Comparison of ENCODE assay signal across 10 cellular contexts in the genomic region with DNA sequence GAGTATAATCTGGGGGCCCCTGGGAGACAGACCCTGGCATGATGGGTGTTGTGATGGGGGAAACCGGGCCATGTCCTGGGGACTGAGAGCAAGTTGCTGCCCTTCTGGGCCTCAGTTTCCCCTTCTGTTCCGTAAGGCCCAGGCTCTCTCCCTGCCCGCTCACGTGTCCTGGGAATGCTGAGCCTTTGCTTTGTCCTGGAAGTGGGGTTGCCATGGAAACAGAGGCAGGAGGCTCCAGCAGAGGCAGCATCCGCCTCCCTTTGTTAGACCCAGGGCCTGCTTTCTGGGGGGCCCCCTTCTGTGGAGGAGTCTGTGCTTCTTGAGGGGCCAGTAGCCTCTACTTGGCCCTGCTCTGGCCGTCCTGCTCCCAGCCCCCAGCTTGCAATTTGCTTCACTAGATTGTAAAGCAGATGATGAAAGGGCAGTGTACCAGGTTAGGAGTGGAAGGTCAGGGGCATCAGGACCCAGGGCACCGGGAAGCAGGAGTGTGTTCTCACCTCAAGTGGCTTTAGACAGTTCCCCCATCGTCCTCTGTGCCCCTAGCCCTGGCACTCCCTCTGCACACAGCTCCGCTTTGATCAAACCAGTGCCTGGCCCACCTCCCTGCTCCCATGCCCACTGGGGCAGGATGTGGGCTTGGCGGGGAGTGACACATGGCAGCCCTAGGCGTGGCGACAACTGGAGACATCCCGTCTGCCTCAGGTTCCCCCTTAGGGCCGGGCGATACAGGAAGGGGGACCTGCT.
A peak's percentile ranks its signal among the peaks of the same experiment; 100 is the strongest.
DNase-seq lines count a peak whose midpoint lies in the region; ATAC-seq, FAIRE-seq and TF ChIP-seq lines count a peak whose summit lies in the region.
"Had no signal": no experiment of that assay in that cellular context is flagged by ENCODE, and none has a peak within 500 bp of the region (broad histone marks: within the 10 kb centered on the region; RNA-seq: fewer than 3 reads in every experiment).

No MANE protein-coding gene starts in this region.

- H3K27me3 Mint-ChIP-seq in activated naive CD4-positive, alpha-beta T cell treated with anti-CD3 and anti-CD28 coated beads for 36 hours (ENCODE audit: low read depth): peaks cover 8% of the 10 kb centered on the region

- TF ChIP-seq EP300 in HepG2 (IDR thresholded peaks at IDR 0.05; ENCODE audit: low read depth in 2 of 2, low read length in 2 of 2) (no peak), HepG2 (CRISPR knock-in tag; IDR thresholded peaks at IDR 0.05; ENCODE audit: borderline replicate concordance) (no peak)

- ATAC-seq in HepG2: no peak
- ATAC-seq in right lobe of liver: no peak
- no peak for ATAC-seq in upper lobe of right lung
- no peak for ATAC-seq in left lobe of liver

- no peak overlapping the region for H3K27ac Mint-ChIP-seq in activated naive CD4-positive, alpha-beta T cell treated with anti-CD3 and anti-CD28 coated beads for 36 hours

- H3K79me2 ChIP-seq in HepG2 (ENCODE audit: insufficient read depth, low read length): no peaks in the 10 kb centered on the region
- H3K79me2 ChIP-seq in keratinocyte (ENCODE audit: control insufficient read depth, insufficient read depth, low read length): no peaks in the 10 kb centered on the region

- in situ Hi-C loops in HepG2 (cut with HindIII; ENCODE audit: extremely low pct_ligation_motif_present, low pct_unique_long_range_greater_than_20kb): loop anchor here (5.0 kb wide), 1 partner anchor 228 kb away; a partner anchor contains a TSS

- TF ChIP-seq RAD21 in HepG2 (CRISPR knock-in tag; IDR thresholded peaks at IDR 0.05): no peak

- H3K36me3 Mint-ChIP-seq in activated naive CD4-positive, alpha-beta T cell treated with anti-CD3 and anti-CD28 coated beads for 36 hours (ENCODE audit: low read depth): no peaks in the 10 kb centered on the region

- no peaks in the 10 kb centered on the region for H3K9me1 ChIP-seq in keratinocyte (ENCODE audit: control insufficient read depth, extremely low read depth, insufficient read depth, low read length)

- DNase-seq in HepG2 (ENCODE audit: low spot score): no peak
- DNase-seq in right lobe of liver: no peak
- DNase-seq in activated naive CD4-positive, alpha-beta T cell treated with anti-CD3 and anti-CD28 coated beads for 36 hours: peak; percentile 52
- DNase-seq in keratinocyte (ENCODE audit: low read depth, low spot score): no peak
- DNase-seq in upper lobe of right lung: no peak
- DNase-seq in medulla oblongata (ENCODE audit: extremely low spot score): no peak
- no peak for DNase-seq in left lobe of liver (ENCODE audit: low spot score)
- DNase-seq in HuH-7.5 (ENCODE audit: low spot score): no peak
- DNase-seq: NCI-H1694 had no signal

- H3K9ac ChIP-seq in HepG2 (ENCODE audit: insufficient read depth, low read depth, low read length): no peak overlapping the region
- H3K9ac ChIP-seq in keratinocyte (ENCODE audit: control insufficient read depth, extremely low read depth, insufficient read depth, low read length): no peak overlapping the region

- intact Hi-C loops in HepG2 (cut with micrococcal nuclease; ENCODE audit: unreplicated experiment) (no loop called here), right lobe of liver (cut with DNase I) (loop anchor here in 1 of 2 donors (10.0 kb wide), 2 partner anchors 230 to 560 kb away; a partner anchor contains a TSS), upper lobe of right lung (cut with DNase I) (loop anchor here (5.0 to 10.0 kb wide), 2 partner anchors 228 to 560 kb away; a partner anchor contains a TSS)
- intact Hi-C loops in activated naive CD4-positive, alpha-beta T cell treated with anti-CD3 and anti-CD28 coated beads for 36 hours (cut with micrococcal nuclease): loop anchor here (5.0 to 10.0 kb wide), 2 partner anchors 172 to 470 kb away; a partner anchor contains a TSS

- 46% methylated on average over 3 of the region's 15 CpGs for WGBS in HepG2 (ENCODE audit: low lambda C conversion rate)
- no CpG with 5 or more reads among the region's 15 CpGs for WGBS in right lobe of liver (ENCODE audit: insufficient coverage, low coverage, low lambda C conversion rate, missing lambda C conversion rate)

- FAIRE-seq in HepG2 (lab: Jason Lieb, UNC) (no peak), keratinocyte (lab: Jason Lieb, UNC) (no peak)

- H3K36me3 ChIP-seq in HepG2 (replicated peaks in 1 of 2; ENCODE audit: control insufficient read depth in 1 of 2, insufficient read depth in 2 of 2, low read length in 2 of 2) (no peaks in the 10 kb centered on the region), right lobe of liver (no peaks in the 10 kb centered on the region), keratinocyte (ENCODE audit: control insufficient read depth in 2 of 2, extremely low read depth in 1 of 2, insufficient read depth in 2 of 2, low read length in 2 of 2) (no peaks in the 10 kb centered on the region), upper lobe of right lung (no peaks in the 10 kb centered on the region)
- H3K36me3 ChIP-seq: BE2C had no signal

- H2AFZ ChIP-seq in HepG2 (ENCODE audit: low read length) (no peak overlapping the region), keratinocyte (ENCODE audit: control insufficient read depth, low read length) (peak overlapping the region; percentile 29)

- no TSS peak for BruUV-seq in HepG2 (replicated peaks; lab: Mats Ljungman, UMichigan)

- H3K4me3 Mint-ChIP-seq in activated naive CD4-positive, alpha-beta T cell treated with anti-CD3 and anti-CD28 coated beads for 36 hours: no peak overlapping the region

- H3K4me1 ChIP-seq in HepG2 (ENCODE audit: insufficient read depth, low read length): peaks cover 6% of the 10 kb centered on the region; the same call in 1 of the 2 replicates
- peaks cover 0 to 5% (median 0%) of the 10 kb centered on the region in 4 donors for H3K4me1 ChIP-seq in right lobe of liver
- H3K4me1 ChIP-seq in keratinocyte (ENCODE audit: control insufficient read depth, extremely low read depth, insufficient read depth, low read length): peaks cover 17% of the 10 kb centered on the region
- H3K4me1 ChIP-seq in upper lobe of right lung: peaks cover 4% of the 10 kb centered on the region
- H3K4me1 ChIP-seq: BE2C had no signal

- CTCF ChIA-PET in HepG2 (lab: Yijun Ruan, JAX; ENCODE audit: low intra/inter-chr PET ratio, low total read pairs): interaction anchor here (1.2 kb wide), 1 partner anchor 154 kb away, joined by 3 read pairs; no protein-coding TSS in a partner anchor
- CTCF ChIA-PET in activated naive CD4-positive, alpha-beta T cell treated with anti-CD3 and anti-CD28 coated beads for 36 hours (lab: Charles Lee): interaction anchor here (0.6 to 15.5 kb wide), 8 partner anchors 15 to 232 kb away, joined by 3 to 459 read pairs (median 4); a partner anchor contains a TSS

- H3K27ac ChIP-seq in HepG2 (ENCODE audit: extremely low read length, insufficient read depth, low read length): no peak overlapping the region
- no peak overlapping the region for H3K27ac ChIP-seq in right lobe of liver
- no peak overlapping the region for H3K27ac ChIP-seq in keratinocyte (ENCODE audit: control insufficient read depth, insufficient read depth, low read length)
- H3K27ac ChIP-seq in upper lobe of right lung: no peak overlapping the region

- H3K4me2 ChIP-seq in HepG2 (ENCODE audit: low read depth, low read length) (peak overlapping the region; percentile 38; the same call in 1 of the 2 replicates), keratinocyte (ENCODE audit: control insufficient read depth, extremely low read depth, insufficient read depth, low read depth, low read length) (peak overlapping the region; percentile 4)

- no peaks in the 10 kb centered on the region for H4K20me1 ChIP-seq in HepG2 (ENCODE audit: insufficient read depth, low read length)
- H4K20me1 ChIP-seq in keratinocyte (ENCODE audit: control insufficient read depth, extremely low read depth, insufficient read depth, low read length): no peaks in the 10 kb centered on the region

- no peaks in the 10 kb centered on the region for H3K9me3 Mint-ChIP-seq in activated naive CD4-positive, alpha-beta T cell treated with anti-CD3 and anti-CD28 coated beads for 36 hours

- no peak for TF ChIP-seq POLR2A in HepG2 (IDR thresholded peaks at IDR 0.05; ENCODE audit: insufficient read depth in 1 of 2, low read depth in 2 of 2, low read length in 2 of 2)
- TF ChIP-seq POLR2A in right lobe of liver (IDR thresholded peaks at IDR 0.05): no peak

- peaks cover 6 to 48% of the 10 kb centered on the region in 2 experiments; a peak in 4 of 5 replicates for H3K27me3 ChIP-seq in HepG2 (ENCODE audit: control insufficient read depth in 1 of 2, insufficient read depth in 2 of 2, low read length in 2 of 2)
- no peaks in the 10 kb centered on the region for H3K27me3 ChIP-seq in right lobe of liver
- peaks cover 3% of the 10 kb centered on the region for H3K27me3 ChIP-seq in keratinocyte (ENCODE audit: control insufficient read depth, extremely low read depth, insufficient read depth, low read length)
- no peaks in the 10 kb centered on the region for H3K27me3 ChIP-seq in upper lobe of right lung
- H3K27me3 ChIP-seq: BE2C had no signal

- POLR2A ChIA-PET in HepG2 (lab: Yijun Ruan, JAX): no interaction called here

- dilution Hi-C loops in keratinocyte (cut with MboI; ENCODE audit: extremely low pct_ligation_motif_present, low sequenced_read_pairs): no loop called here

- TF ChIP-seq CTCF in HepG2 (CRISPR knock-in tag; IDR thresholded peaks at IDR 0.05) (no peak), right lobe of liver (IDR thresholded peaks at IDR 0.05) (no peak), keratinocyte (optimal IDR thresholded peaks at IDR 0.05 in 1 of 3, IDR thresholded peaks at IDR 0.05 in 1 of 3, conservative IDR thresholded peaks at IDR 0.05 in 1 of 3; ENCODE audit: extremely low read depth in 1 of 3, insufficient read depth in 2 of 3, low read length in 3 of 3) (no peak), upper lobe of right lung (IDR thresholded peaks at IDR 0.05) (no peak)

- H3K4me3 ChIP-seq in HepG2 (replicated peaks in 1 of 3; ENCODE audit: insufficient read depth in 1 of 3, low read depth in 2 of 3, low read length in 3 of 3): no peak overlapping the region; a peak in 1 of 6 replicates
- no peak overlapping the region for H3K4me3 ChIP-seq in right lobe of liver
- no peak overlapping the region for H3K4me3 ChIP-seq in keratinocyte (ENCODE audit: control insufficient read depth in 2 of 3, extremely low read depth in 1 of 3, insufficient read depth in 2 of 3, low read depth in 1 of 3, low read length in 3 of 3)
- H3K4me3 ChIP-seq in upper lobe of right lung: peak overlapping the region; percentile 26

- peaks cover 24% of the 10 kb centered on the region for H3K4me1 Mint-ChIP-seq in activated naive CD4-positive, alpha-beta T cell treated with anti-CD3 and anti-CD28 coated beads for 36 hours (ENCODE audit: low read depth)

- H3K9me3 ChIP-seq in HepG2 (ENCODE audit: low read length) (no peaks in the 10 kb centered on the region), right lobe of liver (no peaks in the 10 kb centered on the region), keratinocyte (ENCODE audit: control insufficient read depth, low read depth, low read length) (no peaks in the 10 kb centered on the region), upper lobe of right lung (no peaks in the 10 kb centered on the region)
- H3K9me3 ChIP-seq: BE2C had no signal

TF ChIP-seq in HepG2, 621 proteins besides CTCF, POLR2A, EP300 and RAD21 (continues in another document):
- TF ChIP-seq ZNF878 (CRISPR knock-in tag; IDR thresholded peaks at IDR 0.05) (no peak), SETDB1 (CRISPR knock-in tag; IDR thresholded peaks at IDR 0.05; ENCODE audit: borderline replicate concordance) (no peak)
